Comparison of ENCODE assay signal across 26 cellular contexts in the genomic region with DNA sequence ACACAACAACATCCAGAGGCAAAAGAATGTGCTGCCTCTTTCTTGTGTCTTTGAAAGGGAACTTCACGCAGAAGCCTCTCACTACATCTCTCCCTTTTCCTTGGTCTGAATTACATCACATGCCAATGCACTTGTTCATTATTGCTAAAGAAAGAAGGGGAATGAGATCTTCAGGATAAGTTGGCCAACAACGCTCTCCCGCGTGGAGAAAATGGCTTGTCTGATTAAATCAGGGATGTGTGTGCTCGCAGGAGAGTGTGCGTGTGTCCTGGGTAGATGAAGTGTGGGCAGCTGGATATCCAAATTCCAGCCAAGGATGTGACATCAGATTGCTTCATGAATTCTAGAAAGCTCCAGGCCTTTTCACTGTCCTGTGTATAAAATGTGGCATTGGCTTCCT.
"Had no signal": no experiment of that assay in that cellular context is flagged by ENCODE, and none has a peak within 500 bp of the region (broad histone marks: within the 10 kb centered on the region; RNA-seq: fewer than 3 reads in every experiment).

No MANE protein-coding gene starts in this region.

- H3K4me3 ChIP-seq: dorsolateral prefrontal cortex, lung, prostate gland, sigmoid colon, skin epidermis, spleen, testis, tibial artery, upper lobe of left lung had no signal

- FAIRE-seq: colon, frontal cortex, urothelium cell line had no signal

- H3K9me3 ChIP-seq: prostate gland, testis, tibial artery, upper lobe of left lung had no signal

- ATAC-seq: naive thymus-derived CD4-positive, alpha-beta T cell; right cardiac atrium; stimulated activated memory B cell treated with anti-CD40 and anti-IgM and Interleukin-4, amounts not matched to agents 10 μg/mL and 1 μg/mL and 100 μg/mL, for 72 hours; stimulated activated naive CD8-positive, alpha-beta T cell treated with anti-CD3 and anti-CD28 coated beads, Interleukin-15, Interleukin-2, amounts not matched to agents 100 U/mL and 50 U/mL, for 24 hours had no signal

- H3K36me3 ChIP-seq: prostate gland, sigmoid colon, spleen, tibial artery, upper lobe of left lung had no signal

- DNase-seq: dorsolateral prefrontal cortex; effector CD4-positive, alpha-beta T cell; hypothalamus; immature natural killer cell; islet precursor cell; mesendoderm; midbrain; naive thymus-derived CD4-positive, alpha-beta T cell; nephron progenitor cell; nucleus accumbens; right cardiac atrium; sigmoid colon; spleen; stimulated activated CD4-positive, alpha-beta T cell treated with anti-CD3 and anti-CD28 coated beads, Interleukin-4, amount 100 ng/mL, for 4 hours; stimulated activated naive CD8-positive, alpha-beta T cell treated with anti-CD3 and anti-CD28 coated beads, Interleukin-15, Interleukin-2, amounts not matched to agents 100 U/mL and 50 U/mL, for 24 hours; substantia nigra; testis; tibial artery; upper lobe of left lung had no signal

- H3K4me1 ChIP-seq: prostate gland had no signal

- H3K27ac ChIP-seq: dorsolateral prefrontal cortex, prostate gland, sigmoid colon, skin epidermis, testis, upper lobe of left lung had no signal

- H3K27me3 ChIP-seq: sigmoid colon, spleen, testis, tibial artery, upper lobe of left lung had no signal
